In genomic region chr12:48929551-48929950, GRCh38 we compare ENCODE assay signal across 26 cellular contexts. TPM values are rescaled to one million over a fixed set of nuclear protein-coding genes. Genes with fewer than 3 reads are reported as not detected.
"Had no signal": no experiment of that assay in that cellular context is flagged by ENCODE, and none has a peak within 500 bp of the region (broad histone marks: within the 10 kb centered on the region; RNA-seq: fewer than 3 reads in every experiment).

No MANE protein-coding gene starts in this region.

- H2AFZ ChIP-seq: neural progenitor cell had no signal

- H3K4me3 ChIP-seq: dorsolateral prefrontal cortex, esophagus squamous epithelium, left ventricle myocardium inferior, lower lobe of right lung, neural progenitor cell, ovary, right atrium auricular region, smooth muscle cell, suprapubic skin, thyroid gland, uterus had no signal

- H3K27ac ChIP-seq: dorsolateral prefrontal cortex, esophagus squamous epithelium, foreskin keratinocyte, left ventricle myocardium inferior, lower lobe of right lung, neural progenitor cell, ovary, right atrium auricular region, suprapubic skin, thyroid gland, uterus had no signal

- ATAC-seq: foreskin keratinocyte; left cardiac atrium; lower lobe of right lung; stimulated activated naive CD8-positive, alpha-beta T cell treated with anti-CD3 and anti-CD28 coated beads, Interleukin-15, Interleukin-2, amounts not matched to agents 100 U/mL and 50 U/mL, for 24 hours had no signal

- H3K9ac ChIP-seq: neural progenitor cell had no signal

- H3K4me3 Mint-ChIP-seq: neural progenitor cell, type B pancreatic cell had no signal

- H3K27me3 Mint-ChIP-seq: naive B cell, type B pancreatic cell had no signal

- DNase-seq: cortex of kidney; dorsolateral prefrontal cortex; effector memory CD4-positive, alpha-beta T cell; esophagus squamous epithelium; foreskin keratinocyte; kidney; left cardiac atrium; left ventricle myocardium inferior; lower lobe of right lung; mesenchymal stem cell; naive B cell; nucleus accumbens; ovary; stimulated activated CD4-positive, alpha-beta T cell treated with anti-CD3 and anti-CD28 coated beads, Interleukin-2, amount 100 ng/mL, for 48 hours; stimulated activated naive CD8-positive, alpha-beta T cell treated with anti-CD3 and anti-CD28 coated beads, Interleukin-15, Interleukin-2, amounts not matched to agents 100 U/mL and 50 U/mL, for 24 hours; thyroid gland; uterus had no signal

- H3K36me3 ChIP-seq: ovary, uterus had no signal

- H3K27me3 ChIP-seq: dorsolateral prefrontal cortex, esophagus squamous epithelium, foreskin keratinocyte, neural progenitor cell, ovary, right atrium auricular region, suprapubic skin, thyroid gland, uterus had no signal

- H3K4me1 Mint-ChIP-seq: neural progenitor cell had no signal

- FAIRE-seq: endometrium, kidney had no signal

- H3K27ac Mint-ChIP-seq: naive B cell, neural progenitor cell, type B pancreatic cell had no signal

- H3K9me3 ChIP-seq: esophagus squamous epithelium, left ventricle myocardium inferior, lower lobe of right lung, ovary, right atrium auricular region, suprapubic skin, thyroid gland, uterus had no signal

- H3K9me3 Mint-ChIP-seq: naive B cell, neural progenitor cell, type B pancreatic cell had no signal

- H3K4me2 ChIP-seq: neural progenitor cell, smooth muscle cell had no signal

- H3K4me1 ChIP-seq: foreskin keratinocyte, neural progenitor cell, thyroid gland, uterus had no signal

RNA-seq across cellular contexts. Expression of gene WNT10B, which starts 42.0 kb away (rescaled TPM):
- total RNA-seq: epithelial cell of proximal tubule had no signal

RNA-seq across cellular contexts. Expression of gene WNT1, which starts 48.6 kb away (rescaled TPM):
- total RNA-seq: chondrocyte, epithelial cell of proximal tubule, foreskin keratinocyte, kidney, left cardiac atrium, left ventricle myocardium inferior, lower lobe of right lung, ovary, posterior vena cava, right atrium auricular region, smooth muscle cell, suprapubic skin, thyroid gland, uterus had no signal
- polyA plus RNA-seq: foreskin keratinocyte, ovary, smooth muscle cell had no signal
